13 cellular contexts compared by ENCODE assay signal in genomic region chr3:175590745-175591144, GRCh38.
DNase-seq lines count a peak whose midpoint lies in the region; TF ChIP-seq lines count a peak whose summit lies in the region.
"Had no signal": no experiment of that assay in that cellular context is flagged by ENCODE, and none has a peak within 500 bp of the region (broad histone marks: within the 10 kb centered on the region; RNA-seq: fewer than 3 reads in every experiment).

No MANE protein-coding gene starts in this region.

- H3K9me3 Mint-ChIP-seq in activated CD4-positive, alpha-beta memory T cell treated with anti-CD3 and anti-CD28 coated beads, Interleukin-2, amount 10 ng/mL, durations not matched to agents 7 days and 5 days, result peaks cover 4% of the 10 kb centered on the region

- CTCF ChIA-PET in activated CD4-positive, alpha-beta memory T cell treated with anti-CD3 and anti-CD28 coated beads, Interleukin-2, amount 10 ng/mL, durations not matched to agents 7 days and 5 days (lab: Charles Lee), result no interaction called here

- no peak for TF ChIP-seq RAD21 in Ishikawa (IDR thresholded peaks at IDR 0.05; ENCODE audit: low read depth)

- no peaks in the 10 kb centered on the region for H3K27me3 Mint-ChIP-seq in activated CD4-positive, alpha-beta memory T cell treated with anti-CD3 and anti-CD28 coated beads, Interleukin-2, amount 10 ng/mL, durations not matched to agents 7 days and 5 days
- H3K27me3 Mint-ChIP-seq: B cell; CD4-positive, alpha-beta memory T cell had no signal

- POLR2A ChIA-PET in activated CD4-positive, alpha-beta memory T cell treated with anti-CD3 and anti-CD28 coated beads, Interleukin-2, amount 10 ng/mL, durations not matched to agents 7 days and 5 days (lab: Charles Lee), result no interaction called here

- DNase-seq in NCI-H1417 treated with DMSO at 0.1 percent for 48 hours (lab: John Stamatoyannopoulos, UW), result peak; percentile 96
- peak; percentile 83 for DNase-seq in NCI-H2227 treated with DMSO at 0.1 percent for 48 hours (lab: John Stamatoyannopoulos, UW)
- DNase-seq in kidney tubule cell (ENCODE audit: low spot score), result peak; percentile 71
- no peak for DNase-seq in LoVo (ENCODE audit: low spot score)
- DNase-seq in NCI-H1105 treated with DMSO at 0.1 percent for 48 hours (lab: John Stamatoyannopoulos, UW), result no peak
- DNase-seq in activated CD4-positive, alpha-beta memory T cell treated with anti-CD3 and anti-CD28 coated beads, Interleukin-2, amount 10 ng/mL, durations not matched to agents 7 days and 5 days, result no peak
- DNase-seq: C1 segment of cervical spinal cord; CD4-positive, alpha-beta memory T cell; DMS79; H7 had no signal

- no peak overlapping the region for H3K4me3 Mint-ChIP-seq in activated CD4-positive, alpha-beta memory T cell treated with anti-CD3 and anti-CD28 coated beads, Interleukin-2, amount 10 ng/mL, durations not matched to agents 7 days and 5 days
- H3K4me3 Mint-ChIP-seq: B cell; CD4-positive, alpha-beta memory T cell; GM23338 had no signal

- no peaks in the 10 kb centered on the region for H3K36me3 Mint-ChIP-seq in activated CD4-positive, alpha-beta memory T cell treated with anti-CD3 and anti-CD28 coated beads, Interleukin-2, amount 10 ng/mL, durations not matched to agents 7 days and 5 days (ENCODE audit: low read depth)
- H3K36me3 Mint-ChIP-seq: CD4-positive, alpha-beta memory T cell had no signal

- H3K4me1 Mint-ChIP-seq in activated CD4-positive, alpha-beta memory T cell treated with anti-CD3 and anti-CD28 coated beads, Interleukin-2, amount 10 ng/mL, durations not matched to agents 7 days and 5 days, result no peaks in the 10 kb centered on the region
- H3K4me1 Mint-ChIP-seq: B cell; CD4-positive, alpha-beta memory T cell had no signal

- peak; percentile 91 for TF ChIP-seq EP300 in Ishikawa (IDR thresholded peaks at IDR 0.05; ENCODE audit: borderline replicate concordance)

- H3K27ac Mint-ChIP-seq in activated CD4-positive, alpha-beta memory T cell treated with anti-CD3 and anti-CD28 coated beads, Interleukin-2, amount 10 ng/mL, durations not matched to agents 7 days and 5 days, result no peak overlapping the region
- H3K27ac Mint-ChIP-seq: B cell; CD4-positive, alpha-beta memory T cell; GM23338 had no signal

TF ChIP-seq in Ishikawa, 13 proteins besides CTCF, POLR2A, EP300 and RAD21:
- peak; percentile 59; the same call in 1 of the 2 replicates for TF ChIP-seq FOXM1 (IDR thresholded peaks at IDR 0.05; ENCODE audit: borderline replicate concordance, low read depth)
- TF ChIP-seq REST (IDR thresholded peaks at IDR 0.05; ENCODE audit: low read depth), result no peak
- peak; percentile 82 for TF ChIP-seq TEAD4 (IDR thresholded peaks at IDR 0.05)
- TF ChIP-seq CEBPB (IDR thresholded peaks at IDR 0.05), result 0 out of 2 replicates have a peak, but pooled peaks have one; percentile 11
- 0 out of 2 replicates have a peak, but pooled peaks have one; percentile 12 for TF ChIP-seq EGR1 (IDR thresholded peaks at IDR 0.05)
- peak; percentile 75 for TF ChIP-seq NFIC (IDR thresholded peaks at IDR 0.05)
- TF ChIP-seq MAX (IDR thresholded peaks at IDR 0.05), result no peak; the same call in 1 of the 2 replicates
- 0 out of 2 replicates have a peak, but pooled peaks have one; percentile 32 for TF ChIP-seq ZBTB7A (IDR thresholded peaks at IDR 0.05; ENCODE audit: low read depth)
- TF ChIP-seq TCF12 (IDR thresholded peaks at IDR 0.05; ENCODE audit: low read depth), result peak; percentile 85

Comparison
In these comparisons a context has a peak if more than half of its experiments do, and no peak if none do; other contexts are left out.
1. DNase-seq: peak in NCI-H1417 treated with DMSO at 0.1 percent for 48 hours (single experiment), NCI-H2227 treated with DMSO at 0.1 percent for 48 hours (single experiment) and kidney tubule cell (single experiment); none in LoVo (single experiment), NCI-H1105 treated with DMSO at 0.1 percent for 48 hours (single experiment) and activated CD4-positive, alpha-beta memory T cell treated with anti-CD3 and anti-CD28 coated beads, Interleukin-2, amount 10 ng/mL, durations not matched to agents 7 days and 5 days (single experiment).